Comparison of ENCODE assay signal across 8 cellular contexts in the genomic region with DNA sequence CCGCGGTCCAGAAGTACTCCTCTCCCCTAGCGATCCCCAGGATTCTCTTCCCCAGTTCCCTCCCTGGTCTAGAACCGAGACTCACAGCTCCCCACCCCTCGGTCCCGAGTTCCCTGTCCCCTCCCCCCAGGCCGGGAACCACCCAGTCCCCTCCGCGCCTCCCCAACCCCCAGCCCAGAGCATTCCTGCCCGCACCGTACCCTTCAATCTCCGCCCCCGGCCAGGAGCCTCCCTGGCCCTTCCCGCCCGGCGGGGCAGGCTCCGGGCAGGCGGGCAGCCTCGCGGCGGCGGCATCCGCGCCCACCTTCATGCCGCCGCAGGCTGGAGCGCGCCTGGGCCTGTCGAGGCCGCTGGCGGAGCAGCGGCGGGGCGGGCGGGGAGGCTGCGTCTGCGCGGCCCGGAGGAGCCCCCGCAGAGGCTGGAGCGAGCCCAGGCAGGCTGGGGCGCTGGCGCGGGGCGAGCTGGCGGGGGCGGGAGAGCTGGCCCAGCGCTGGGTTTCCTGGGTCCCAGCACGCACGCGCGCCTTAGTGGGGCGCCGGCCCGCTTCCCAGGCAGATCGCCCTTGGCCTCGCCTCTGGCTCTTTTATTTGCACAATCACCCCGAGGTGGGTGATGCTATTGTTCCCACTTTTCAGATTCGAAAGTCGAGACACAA. TPM values are rescaled to one million over a fixed set of nuclear protein-coding genes. Genes with fewer than 3 reads are reported as not detected.
DNase-seq lines count a peak whose midpoint lies in the region; ATAC-seq and TF ChIP-seq lines count a peak whose summit lies in the region.

No MANE protein-coding gene starts in this region.

- intact Hi-C loops in IMR-90 (cut with micrococcal nuclease), result loop anchor here (2.0 kb wide), 1 partner anchor 113 kb away; no protein-coding TSS in a partner anchor

- TF ChIP-seq POLR2A in IMR-90 (IDR thresholded peaks at IDR 0.05; ENCODE audit: low read depth, low read length), result no peak; the same call in 1 of the 2 replicates

- H2BK5ac ChIP-seq in IMR-90 (ENCODE audit: low read depth, low read length, poor library complexity, severe bottlenecking), result peak overlapping the region; percentile 72

- peak overlapping the region; percentile 88 for H2AFZ ChIP-seq in IMR-90 (replicated peaks; ENCODE audit: low read length, poor library complexity)

- peak overlapping the region; percentile 77 for H3K14ac ChIP-seq in IMR-90 (replicated peaks; ENCODE audit: low read depth, low read length)

- H2BK120ac ChIP-seq in IMR-90 (ENCODE audit: low read depth, low read length), result peak overlapping the region; percentile 80

- POLR2A ChIA-PET in IMR-90 (lab: Charles Lee; ENCODE audit: unreplicated experiment), result no interaction called here

- H3K4me1 ChIP-seq in IMR-90 (ENCODE audit: control insufficient read depth, insufficient read depth, low read length), result peaks cover 24% of the 10 kb centered on the region

- peaks cover 13% of the 10 kb centered on the region for H3K9me1 ChIP-seq in IMR-90 (ENCODE audit: insufficient read depth, low read length)

- peaks cover 0 to 32% of the 10 kb centered on the region in 2 experiments; a peak in 2 of 4 replicates for H3K79me1 ChIP-seq in IMR-90 (ENCODE audit: low read depth in 1 of 2, low read length in 2 of 2)

- peak overlapping the region; percentile 47; the same call in 1 of the 3 replicates for H2BK15ac ChIP-seq in IMR-90 (ENCODE audit: low read depth, low read length)

- BruUV-seq in IMR-90 (replicated peaks; lab: Mats Ljungman, UMichigan), result no TSS peak

- peak overlapping the region; percentile 48 for H3K4me3 ChIP-seq in IMR-90 (ENCODE audit: insufficient read depth, low read depth, low read length)
- peak overlapping the region; percentile 56 for H3K4me3 ChIP-seq in astrocyte of the cerebellum (ENCODE audit: low read depth, low read length)
- H3K4me3 ChIP-seq in iPS-18c (ENCODE audit: insufficient read depth, low read depth, low read length), result peak overlapping the region; percentile 56
- peak overlapping the region; percentile 31 to 52 (median 41) for H3K4me3 ChIP-seq in skin epidermis

- TF ChIP-seq CTCF in IMR-90 (conservative IDR thresholded peaks at IDR 0.05; ENCODE audit: low read depth, low read length) (no peak), astrocyte of the cerebellum (IDR thresholded peaks at IDR 0.05; ENCODE audit: low read depth, low read length, missing control alignments) (no peak)

- peak overlapping the region; percentile 97 for H3K4ac ChIP-seq in IMR-90 (ENCODE audit: low read depth, low read length)

- H2AK5ac ChIP-seq in IMR-90 (ENCODE audit: low read depth, low read length), result peak overlapping the region; percentile 58

- peak overlapping the region; percentile 78 to 81 for H4K8ac ChIP-seq in IMR-90 (ENCODE audit: low read depth in 2 of 2, low read length in 2 of 2)

- peak overlapping the region; percentile 89 for H3K23ac ChIP-seq in IMR-90 (ENCODE audit: low read depth, low read length)

- H3K4me2 ChIP-seq in IMR-90 (ENCODE audit: low read depth, low read length), result peak overlapping the region; percentile 77

- H3K9me3 ChIP-seq in IMR-90 (ENCODE audit: control insufficient read depth, insufficient read depth, low read length), result no peaks in the 10 kb centered on the region
- H3K9me3 ChIP-seq in iPS-18c (ENCODE audit: control insufficient read depth, insufficient read depth, low read length), result no peaks in the 10 kb centered on the region

- peak overlapping the region; percentile 59 for H3K9ac ChIP-seq in IMR-90 (ENCODE audit: low read depth, low read length)

- in situ Hi-C loops in IMR-90 (cut with MboI; ENCODE audit: low sequenced_read_pairs), result no loop called here
- in situ Hi-C loops in astrocyte of the cerebellum (cut with HindIII; ENCODE audit: low sequenced_read_pairs), result no loop called here

- WGBS in IMR-90 (ENCODE audit: extremely low coverage in 2 of 2, insufficient read length in 1 of 2), 2 experiments, result 4% methylated on average over 20 of the region's 60 CpGs; no CpG with 5 or more reads in 1 of the 2 experiments

- CTCF ChIA-PET in IMR-90 (lab: Yijun Ruan, JAX), result interaction anchor here (1.0 kb wide), 1 partner anchor 20 kb away, joined by 3 read pairs; no protein-coding TSS in a partner anchor

- peak overlapping the region; percentile 41; the same call in 1 of the 2 replicates for H2BK20ac ChIP-seq in IMR-90 (ENCODE audit: low read depth, low read length)

- DNase-seq in NCI-H345 (lab: John Stamatoyannopoulos, UW), result peak; percentile 69
- DNase-seq in NCI-H345 treated with DMSO at 0.1 percent for 48 hours (lab: John Stamatoyannopoulos, UW; ENCODE audit: unreplicated experiment), result no peak
- peak; percentile 56 for DNase-seq in IMR-90
- DNase-seq in astrocyte of the cerebellum (ENCODE audit: low read depth), result no peak
- no peak for DNase-seq in NCI-H2029 treated with DMSO at 0.1 percent for 48 hours (lab: John Stamatoyannopoulos, UW)
- DNase-seq in NCI-H1436 treated with DMSO at 0.1 percent for 48 hours (lab: John Stamatoyannopoulos, UW), result no peak

- no peak for TF ChIP-seq RAD21 in IMR-90 (IDR thresholded peaks at IDR 0.05; ENCODE audit: low read length)

- peaks cover 5% of the 10 kb centered on the region; the same call in 1 of the 2 replicates for H4K20me1 ChIP-seq in IMR-90 (ENCODE audit: insufficient read depth, low read length)

- H2AK9ac ChIP-seq in IMR-90 (replicated peaks; ENCODE audit: low read depth, low read length, poor library complexity), result peak overlapping the region; percentile 91

- H3K36me3 ChIP-seq in IMR-90 (ENCODE audit: control insufficient read depth, insufficient read depth, low read length), result no peaks in the 10 kb centered on the region

- peak overlapping the region; percentile 50 for H4K5ac ChIP-seq in IMR-90 (ENCODE audit: low read depth, low read length)

- dilution Hi-C loops in IMR-90 (cut with HindIII; ENCODE audit: low sequenced_read_pairs, unreplicated experiment), result no loop called here

- no peaks in the 10 kb centered on the region for H3K27me3 ChIP-seq in IMR-90 (ENCODE audit: control insufficient read depth, insufficient read depth, low read length)

- ATAC-seq in IMR-90 (ENCODE audit: low read depth), result peak; percentile 38

- peak overlapping the region; percentile 35 for H3K27ac ChIP-seq in IMR-90 (ENCODE audit: insufficient read depth, low read length)
- peak overlapping the region in 19 of 21 experiments; percentile 4 to 78 (median 60) for H3K27ac ChIP-seq in skin epidermis

- peak overlapping the region; percentile 98 for H4K91ac ChIP-seq in IMR-90 (ENCODE audit: insufficient read depth, low read depth, low read length)

- H3K18ac ChIP-seq in IMR-90 (ENCODE audit: low read depth, low read length), result peak overlapping the region; percentile 33

- peak overlapping the region; percentile 70; the same call in 1 of the 2 replicates for H3K56ac ChIP-seq in IMR-90 (ENCODE audit: extremely low read depth, insufficient read depth, low read length)

TF ChIP-seq in IMR-90, 13 proteins besides CTCF, POLR2A, EP300 and RAD21:
- TF ChIP-seq, protein P1, sequence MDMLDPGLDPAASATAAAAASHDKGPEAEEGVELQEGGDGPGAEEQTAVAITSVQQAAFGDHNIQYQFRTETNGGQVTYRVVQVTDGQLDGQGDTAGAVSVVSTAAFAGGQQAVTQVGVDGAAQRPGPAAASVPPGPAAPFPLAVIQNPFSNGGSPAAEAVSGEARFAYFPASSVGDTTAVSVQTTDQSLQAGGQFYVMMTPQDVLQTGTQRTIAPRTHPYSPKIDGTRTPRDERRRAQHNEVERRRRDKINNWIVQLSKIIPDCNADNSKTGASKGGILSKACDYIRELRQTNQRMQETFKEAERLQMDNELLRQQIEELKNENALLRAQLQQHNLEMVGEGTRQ (IDR thresholded peaks at IDR 0.05; ENCODE audit: low read depth, low read length), result no peak
- TF ChIP-seq CHD1 (IDR thresholded peaks at IDR 0.05; ENCODE audit: low read depth, low read length) (no peak), MAFK (IDR thresholded peaks at IDR 0.05; ENCODE audit: low read depth, low read length) (no peak), RFX5 (IDR thresholded peaks at IDR 0.05; ENCODE audit: low read depth, low read length) (no peak), FOS (IDR thresholded peaks at IDR 0.05; ENCODE audit: low read depth, low read length) (no peak), SMC3 (IDR thresholded peaks at IDR 0.05; ENCODE audit: low read depth, low read length) (no peak), RCOR1 (IDR thresholded peaks at IDR 0.05; ENCODE audit: insufficient replicate concordance, low read length) (peak; percentile 18), MAZ (IDR thresholded peaks at IDR 0.05; ENCODE audit: borderline replicate concordance, low read depth, low read length) (peak; percentile 26; the same call in 1 of the 2 replicates), NFE2L2 (IDR thresholded peaks at IDR 0.05; ENCODE audit: low read depth, low read length) (no peak), CEBPB (IDR thresholded peaks at IDR 0.05; ENCODE audit: low read depth, low read length) (0 out of 2 replicates have a peak, but pooled peaks have one; percentile 22), BHLHE40 (IDR thresholded peaks at IDR 0.05; ENCODE audit: low read depth, low read length) (no peak)

RNA-seq across cellular contexts. Expression of a gene that starts 22.2 kb away (rescaled TPM):
- total RNA-seq in IMR-90 (2012; rRNA removed), result under 0.01 TPM in 2 replicates
- 0.10 and 0.19 TPM in 2 replicates for polyA plus RNA-seq in IMR-90 (2012; rRNA removed)
- 0.15 and 0.43 TPM in 2 replicates for polyA plus RNA-seq in IMR-90 (2012; cell fraction: cytosol; rRNA removed)
- polyA plus RNA-seq in IMR-90 (2012; cell fraction: nucleus; rRNA removed; ENCODE audit: low replicate concordance), result 1.9 and 3.3 TPM in 2 replicates

Comparison
In these comparisons a context has a peak if more than half of its experiments do, and no peak if none do; other contexts are left out.
1. DNase-seq: peak in NCI-H345 (single experiment) and IMR-90 (single experiment); none in NCI-H345 treated with DMSO at 0.1 percent for 48 hours (single experiment), astrocyte of the cerebellum (single experiment), NCI-H2029 treated with DMSO at 0.1 percent for 48 hours (single experiment) and NCI-H1436 treated with DMSO at 0.1 percent for 48 hours (single experiment).
2. Peak in every context shown above with its lines, with median percentiles within 50 percentile points of each other: H3K4me3 ChIP-seq.